Comparison of ENCODE assay signal across 8 cellular contexts in genomic region chr17:44558349-44559287, GRCh38. TPM values are rescaled to one million over a fixed set of nuclear protein-coding genes. Genes with fewer than 3 reads are reported as not detected.
DNase-seq lines count a peak whose midpoint lies in the region; ATAC-seq and TF ChIP-seq lines count a peak whose summit lies in the region.

No MANE protein-coding gene starts in this region.

- peak overlapping the region in 9 of 10 donors; percentile 55 to 69 (median 66) for H3K4me3 ChIP-seq in heart right ventricle
- H3K4me3 ChIP-seq in mammary epithelial cell (replicated peaks in 1 of 3; ENCODE audit: insufficient read depth in 1 of 3, low read depth in 2 of 3, low read length in 3 of 3) = no peak overlapping the region
- H3K4me3 ChIP-seq in vagina = peak overlapping the region; percentile 55 to 72

- H3K36me3 ChIP-seq in heart right ventricle (no peaks in the 10 kb centered on the region), mammary epithelial cell (ENCODE audit: insufficient read depth, low read length) (no peaks in the 10 kb centered on the region), vagina (no peaks in the 10 kb centered on the region)

- in situ Hi-C loops in mammary epithelial cell (cut with MboI; ENCODE audit: low sequenced_read_pairs in 2 of 2) = no loop called here

- peaks cover 41 to 62% (median 47%) of the 10 kb centered on the region in 3 donors for H3K27me3 Mint-ChIP-seq in naive B cell

- H3K9me3 Mint-ChIP-seq in naive B cell = peaks cover 0 to 4% (median 3%) of the 10 kb centered on the region in 7 donors

- intact Hi-C loops in heart right ventricle (cut with DNase I) = loop anchor here in 1 of 10 donors (5.0 kb wide), 1 partner anchor 69 kb away; no protein-coding TSS in a partner anchor
- intact Hi-C loops in Right ventricle myocardium inferior (cut with DNase I) = no loop called here
- intact Hi-C loops in mammary epithelial cell (cut with micrococcal nuclease) = no loop called here
- intact Hi-C loops in vagina (cut with DNase I) = no loop called here

- DNase-seq in heart right ventricle = no peak
- DNase-seq in Right ventricle myocardium inferior (ENCODE audit: missing footprints) = no peak
- no peak for DNase-seq in mammary epithelial cell
- no peak for DNase-seq in naive B cell
- no peak for DNase-seq in vagina (ENCODE audit: extremely low spot score in 2 of 2)
- no peak for DNase-seq in GM19240 (ENCODE audit: insufficient read length, low spot score)

- peaks cover 0 to 8% of the 10 kb centered on the region in 2 donors for H3K36me3 Mint-ChIP-seq in naive B cell

- peak overlapping the region in 5 of 6 donors; percentile 61 to 96 (median 76) for H3K27ac Mint-ChIP-seq in naive B cell

- H3K4me1 Mint-ChIP-seq in naive B cell = peaks cover 22 to 34% (median 23%) of the 10 kb centered on the region in 3 donors

- peaks cover 0 to 32% (median 12%) of the 10 kb centered on the region in 9 donors for H3K4me1 ChIP-seq in heart right ventricle
- peaks cover 14% of the 10 kb centered on the region for H3K4me1 ChIP-seq in mammary epithelial cell (ENCODE audit: insufficient read depth, low read length)
- H3K4me1 ChIP-seq in vagina = peaks cover 25% of the 10 kb centered on the region

- H3K27me3 ChIP-seq in heart right ventricle = peaks cover 0 to 48% (median 18%) of the 10 kb centered on the region in 7 donors
- no peaks in the 10 kb centered on the region for H3K27me3 ChIP-seq in mammary epithelial cell (ENCODE audit: insufficient read depth, low read length)
- H3K27me3 ChIP-seq in vagina = no peaks in the 10 kb centered on the region

- no peaks in the 10 kb centered on the region for H3K9me3 ChIP-seq in heart right ventricle
- H3K9me3 ChIP-seq in mammary epithelial cell (replicated peaks; ENCODE audit: insufficient read depth, low read length) = no peaks in the 10 kb centered on the region
- H3K9me3 ChIP-seq in vagina = no peaks in the 10 kb centered on the region

- dilution Hi-C loops in mammary epithelial cell (cut with HindIII; ENCODE audit: low sequenced_read_pairs) = no loop called here

- no peak overlapping the region for H3K9ac ChIP-seq in mammary epithelial cell (ENCODE audit: insufficient read depth, low read length)

- WGBS in heart right ventricle, 2 donors = 45% methylated on average over 83 of the region's 83 CpGs
- WGBS in mammary epithelial cell (ENCODE audit: low coverage, missing lambda C conversion rate) = 90% methylated on average over 39 of the region's 83 CpGs

- no peaks in the 10 kb centered on the region for H4K20me1 ChIP-seq in mammary epithelial cell (ENCODE audit: insufficient read depth, low read length)

- BruUV-seq in mammary epithelial cell (replicated peaks; lab: Mats Ljungman, UMichigan) = no TSS peak

- peak overlapping the region; percentile 83 for H2AFZ ChIP-seq in mammary epithelial cell (ENCODE audit: low read depth, low read length)

- TF ChIP-seq POLR2A in vagina (IDR thresholded peaks at IDR 0.05) = no peak

- CTCF ChIA-PET in mammary epithelial cell (lab: Charles Lee; ENCODE audit: low non-redundant PET) = no interaction called here

- peak overlapping the region in 3 of 10 donors; percentile 39 to 86 (median 79) for H3K27ac ChIP-seq in heart right ventricle
- no peak overlapping the region for H3K27ac ChIP-seq in mammary epithelial cell (ENCODE audit: insufficient read depth, low read depth, low read length)
- peak overlapping the region; percentile 80 for H3K27ac ChIP-seq in vagina

- ATAC-seq in heart right ventricle = no peak
- ATAC-seq in Right ventricle myocardium inferior = no peak
- no peak for ATAC-seq in naive B cell (ENCODE audit: low read depth in 2 of 2)
- ATAC-seq in GM21526 (IDR thresholded peaks at IDR 0.05; ENCODE audit: low FRiP score, unreplicated experiment) = no peak
- ATAC-seq in GM19324 (IDR thresholded peaks at IDR 0.05; ENCODE audit: low FRiP score, unreplicated experiment) = no peak

- H3K4me3 Mint-ChIP-seq in naive B cell = peak overlapping the region; percentile 81 to 96 (median 92)

- no peaks in the 10 kb centered on the region for H3K79me2 ChIP-seq in mammary epithelial cell (ENCODE audit: insufficient read depth, low read length)

- H3K4me2 ChIP-seq in mammary epithelial cell (ENCODE audit: insufficient read depth, low read depth, low read length) = peak overlapping the region; percentile 78

- no peak for TF ChIP-seq CTCF in heart right ventricle (IDR thresholded peaks at IDR 0.05)
- no peak for TF ChIP-seq CTCF in mammary epithelial cell (conservative IDR thresholded peaks at IDR 0.05 in 1 of 2, IDR thresholded peaks at IDR 0.05 in 1 of 2; ENCODE audit: extremely low read depth in 1 of 2, insufficient read depth in 1 of 2, low read depth in 1 of 2, low read length in 2 of 2)
- TF ChIP-seq CTCF in vagina (IDR thresholded peaks at IDR 0.05) = no peak

RNA-seq across cellular contexts. Expression of gene FZD2, which starts 1.3 kb away (rescaled TPM):
- 1 to 10 TPM in 9 of 10 donors, under 1 TPM in 1; 0.92 to 6.9 (median 4.0) TPM for total RNA-seq in heart right ventricle
- polyA plus RNA-seq in heart right ventricle = 1 to 10 TPM; 2.9 to 3.0 TPM
- total RNA-seq in Right ventricle myocardium inferior = 3.4 TPM
- 1 to 10 TPM; 1.8 to 4.5 TPM for total RNA-seq in mammary epithelial cell
- 4.5 TPM for polyA plus RNA-seq in mammary epithelial cell
- 1.1 TPM for polyA minus RNA-seq in mammary epithelial cell
- polyA plus RNA-seq in naive B cell (ENCODE audit: low read depth in 6 of 6) = under 1 TPM; 0.21 to 0.52 (median 0.41) TPM
- 7.6 TPM for total RNA-seq in vagina

RNA-seq across cellular contexts. Expression of gene GPATCH8, which starts 55.4 kb away (rescaled TPM):
- total RNA-seq in heart right ventricle = 10 to 100 TPM; 19.3 to 25.1 (median 22.0) TPM
- polyA plus RNA-seq in heart right ventricle = 10 to 100 TPM in 1 of 2 donors, 1 to 10 TPM in 1; 5.8 to 23.3 TPM
- 15.3 TPM for total RNA-seq in Right ventricle myocardium inferior
- total RNA-seq in mammary epithelial cell = 10 to 100 TPM; 27.0 to 37.4 TPM
- 10.5 TPM for polyA plus RNA-seq in mammary epithelial cell
- 12.7 TPM for polyA minus RNA-seq in mammary epithelial cell
- 10 to 100 TPM in 5 of 6 donors, 1 to 10 TPM in 1; 9.9 to 79.3 (median 38.6) TPM for polyA plus RNA-seq in naive B cell (ENCODE audit: low read depth in 6 of 6)
- total RNA-seq in vagina = 39.0 TPM

Comparison
In these comparisons a context has a peak if more than half of its experiments do, and no peak if none do; other contexts are left out.
1. H3K4me3 ChIP-seq: peak in heart right ventricle (9 of 10) and vagina (2 of 2); none in mammary epithelial cell (0 of 3).